31 cellular contexts compared by ENCODE assay signal in the genomic region with DNA sequence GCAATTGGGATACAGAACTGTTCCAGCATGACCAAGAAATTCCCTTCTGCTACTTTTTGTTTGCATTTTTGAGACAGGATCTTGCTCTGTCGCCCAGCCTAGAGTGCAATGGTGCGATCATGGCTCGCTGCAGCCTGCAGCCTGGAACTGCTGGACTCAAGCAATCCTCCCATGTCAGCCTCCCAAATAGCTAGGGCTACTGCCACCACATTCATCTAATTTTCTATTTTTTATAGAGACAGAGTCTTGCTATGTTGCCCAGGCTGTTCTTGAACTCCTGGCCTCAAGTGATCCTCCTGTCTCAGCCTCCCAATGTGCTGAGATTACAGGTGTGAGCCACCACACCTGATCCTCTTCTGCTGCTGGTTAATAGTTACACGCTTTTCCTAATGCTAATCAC.
"Had no signal": no experiment of that assay in that cellular context is flagged by ENCODE, and none has a peak within 500 bp of the region (broad histone marks: within the 10 kb centered on the region; RNA-seq: fewer than 3 reads in every experiment).

No MANE protein-coding gene starts in this region.

- H3K4me3 ChIP-seq: left lung, mucosa of descending colon, prostate gland, skin epidermis, stomach, testis, thyroid gland, transverse colon, upper lobe of right lung had no signal

- H3K27ac ChIP-seq: left lung, neutrophil, prostate gland, skin epidermis, stomach, testis, thyroid gland, transverse colon, upper lobe of right lung had no signal

- H3K4me3 Mint-ChIP-seq: immature natural killer cell; memory B cell; naive thymus-derived CD4-positive, alpha-beta T cell; natural killer cell treated with Interleukin-12 subunit alpha and Interleukin-12 subunit beta and Interleukin-15 and Interleukin-18, amount 100 ng/mL, for 72 hours; neural crest cell; stimulated activated naive B cell treated with anti-CD40 and anti-IgM and Interleukin-4, amounts not matched to agents 10 μg/mL and 1 μg/mL and 100 μg/mL, for 72 hours had no signal

- H3K27me3 ChIP-seq: left lung, neutrophil, stomach, testis, thyroid gland, transverse colon, upper lobe of right lung had no signal

- H3K36me3 ChIP-seq: left lung, neutrophil, prostate gland, stomach, thyroid gland, transverse colon, upper lobe of right lung had no signal

- H3K27me3 Mint-ChIP-seq: naive thymus-derived CD4-positive, alpha-beta T cell; stimulated activated naive B cell treated with anti-CD40 and anti-IgM and Interleukin-4, amounts not matched to agents 10 μg/mL and 1 μg/mL and 100 μg/mL, for 72 hours had no signal

- H3K36me3 Mint-ChIP-seq: immature natural killer cell; natural killer cell treated with Interleukin-12 subunit alpha and Interleukin-12 subunit beta and Interleukin-15 and Interleukin-18, amount 100 ng/mL, for 72 hours had no signal

- DNase-seq: head of caudate nucleus; hippocampal formation; immature natural killer cell; kidney; left colon; left lung; mucosa of descending colon; naive thymus-derived CD4-positive, alpha-beta T cell; occipital lobe; retina; right cardiac atrium; stimulated activated CD4-positive, alpha-beta T cell treated with anti-CD3 and anti-CD28 coated beads, Interleukin-12 subunit alpha, Interleukin-12 subunit beta, amount 100 ng/mL, for 4 hours; stimulated activated CD4-positive, alpha-beta T cell treated with anti-CD3 and anti-CD28 coated beads, Interleukin-15, amount 100 ng/mL, for 24 hours; stimulated activated CD4-positive, alpha-beta T cell treated with anti-CD3 and anti-CD28 coated beads, Interleukin-2, amount 100 ng/mL, for 24 hours; stimulated activated CD4-positive, alpha-beta T cell treated with anti-CD3 and anti-CD28 coated beads, Interleukin-4, amount 100 ng/mL, for 1 hour; stimulated activated naive B cell treated with anti-CD40 and anti-IgM and Interleukin-4, amounts not matched to agents 10 μg/mL and 1 μg/mL and 100 μg/mL, for 72 hours; stimulated activated naive CD8-positive, alpha-beta T cell treated with anti-CD3 and anti-CD28 coated beads, Interleukin-15, Interleukin-2, amounts not matched to agents 100 U/mL and 50 U/mL, for 24 hours; stomach; testis; thyroid gland; transverse colon; upper lobe of right lung had no signal

- H3K9me3 ChIP-seq: left lung, mucosa of descending colon, neutrophil, prostate gland, stomach, testis, thyroid gland, transverse colon, upper lobe of right lung had no signal

- ATAC-seq: left colon; left lung; mucosa of descending colon; naive thymus-derived CD4-positive, alpha-beta T cell; natural killer cell treated with Interleukin-12 subunit alpha and Interleukin-12 subunit beta and Interleukin-15 and Interleukin-18, amount 100 ng/mL, for 72 hours; right cardiac atrium; sciatic nerve; stimulated activated naive B cell treated with anti-CD40 and anti-IgM and Interleukin-4, amounts not matched to agents 10 μg/mL and 1 μg/mL and 100 μg/mL, for 72 hours; stimulated activated naive CD8-positive, alpha-beta T cell treated with anti-CD3 and anti-CD28 coated beads, Interleukin-15, Interleukin-2, amounts not matched to agents 100 U/mL and 50 U/mL, for 24 hours; upper lobe of right lung had no signal

- FAIRE-seq: islet of Langerhans, kidney, urothelium cell line had no signal

- H3K27ac Mint-ChIP-seq: immature natural killer cell; memory B cell; naive thymus-derived CD4-positive, alpha-beta T cell; natural killer cell treated with Interleukin-12 subunit alpha and Interleukin-12 subunit beta and Interleukin-15 and Interleukin-18, amount 100 ng/mL, for 72 hours; stimulated activated naive B cell treated with anti-CD40 and anti-IgM and Interleukin-4, amounts not matched to agents 10 μg/mL and 1 μg/mL and 100 μg/mL, for 72 hours had no signal

- H3K9me3 Mint-ChIP-seq: immature natural killer cell; natural killer cell treated with Interleukin-12 subunit alpha and Interleukin-12 subunit beta and Interleukin-15 and Interleukin-18, amount 100 ng/mL, for 72 hours; neural crest cell; stimulated activated naive B cell treated with anti-CD40 and anti-IgM and Interleukin-4, amounts not matched to agents 10 μg/mL and 1 μg/mL and 100 μg/mL, for 72 hours had no signal

- H3K4me1 Mint-ChIP-seq: immature natural killer cell; memory B cell; naive thymus-derived CD4-positive, alpha-beta T cell; stimulated activated naive B cell treated with anti-CD40 and anti-IgM and Interleukin-4, amounts not matched to agents 10 μg/mL and 1 μg/mL and 100 μg/mL, for 72 hours had no signal

- H3K4me1 ChIP-seq: left lung, prostate gland, stomach, testis, thyroid gland, transverse colon, upper lobe of right lung had no signal
